In the genomic region with DNA sequence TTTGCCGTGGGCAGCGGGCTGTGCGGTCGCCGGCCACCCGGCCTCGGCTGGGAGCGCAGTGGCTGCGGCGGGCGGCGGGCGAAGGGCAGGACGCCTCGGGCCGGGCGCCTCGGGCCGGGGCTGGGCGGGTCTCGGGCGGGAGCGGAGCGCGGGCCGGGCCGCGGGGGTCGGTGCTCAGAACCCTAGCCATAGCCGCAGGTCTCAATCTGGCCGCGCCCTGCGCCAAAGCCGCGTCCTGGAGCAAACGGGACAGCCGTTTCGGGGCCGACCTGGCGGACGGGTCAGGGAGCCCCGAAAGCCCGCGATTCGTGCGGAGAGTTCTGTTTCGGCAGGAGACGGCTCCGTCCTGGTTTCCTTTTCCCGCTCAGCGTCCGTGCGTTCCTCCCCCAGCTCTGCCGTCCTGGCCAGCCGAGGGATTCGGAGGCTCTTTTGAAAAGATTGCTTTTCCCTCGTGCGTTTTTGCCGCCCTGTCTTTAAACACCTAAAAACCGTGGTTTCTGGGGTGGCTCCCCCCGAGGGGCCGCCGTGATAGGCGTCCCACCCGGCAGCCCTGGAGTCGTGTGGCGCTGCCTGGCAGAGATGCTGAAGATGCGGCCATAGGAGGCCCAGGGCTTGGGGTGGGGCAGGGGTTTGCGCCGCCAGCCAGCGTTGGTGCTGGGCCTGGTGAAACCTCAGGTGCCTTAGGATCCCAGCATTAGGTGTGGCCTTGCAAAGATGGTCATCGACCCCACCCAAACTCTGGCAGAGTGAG, we compare ENCODE assay signal across 8 cellular contexts. TPM values are rescaled to one million over a fixed set of nuclear protein-coding genes. Genes with fewer than 3 reads are reported as not detected.
DNase-seq lines count a peak whose midpoint lies in the region; ATAC-seq, FAIRE-seq and TF ChIP-seq lines count a peak whose summit lies in the region.

No MANE protein-coding gene starts in this region.

- DNase-seq in A673 (ENCODE audit: low spot score) (no peak), H7 (peak; percentile 89), ecto neural progenitor cell (ENCODE audit: low spot score) (peak; percentile 64), AG20443 (ENCODE audit: low spot score) (no peak), HTR-8/SVneo (ENCODE audit: insufficient read length, low spot score) (no peak)
- DNase-seq in naive thymus-derived CD4-positive, alpha-beta T cell, result no peak

- CTCF ChIA-PET in A673 (lab: Charles Lee), result interaction anchor here (0.8 kb wide), 1 partner anchor 17 kb away, joined by 3 read pairs; no protein-coding TSS in a partner anchor
- CTCF ChIA-PET in naive thymus-derived CD4-positive, alpha-beta T cell (lab: Charles Lee), result no interaction called here

- no peak for FAIRE-seq in HTR-8/SVneo (lab: Jason Lieb, UNC)

- no peak overlapping the region for H3K27ac Mint-ChIP-seq in naive thymus-derived CD4-positive, alpha-beta T cell

- H3K27me3 Mint-ChIP-seq in naive thymus-derived CD4-positive, alpha-beta T cell, result peaks cover 17 to 39% (median 33%) of the 10 kb centered on the region in 5 donors

- no peak for ATAC-seq in naive thymus-derived CD4-positive, alpha-beta T cell
- ATAC-seq in HG03095 (IDR thresholded peaks at IDR 0.05; ENCODE audit: unreplicated experiment) (no peak), GM21529 (IDR thresholded peaks at IDR 0.05; ENCODE audit: unreplicated experiment) (no peak)

- no peaks in the 10 kb centered on the region for H3K9me3 ChIP-seq in A673 (ENCODE audit: low read depth, low read length, poor library complexity, severe bottlenecking)
- no peaks in the 10 kb centered on the region for H3K9me3 ChIP-seq in naive thymus-derived CD4-positive, alpha-beta T cell (ENCODE audit: control insufficient read depth in 2 of 3, low read length in 3 of 3)

- peaks cover 3% of the 10 kb centered on the region for H3K27me3 ChIP-seq in A673 (replicated peaks; ENCODE audit: insufficient read depth, low read depth, low read length, poor library complexity)
- peaks cover 38% of the 10 kb centered on the region for H3K27me3 ChIP-seq in H7 (ENCODE audit: control insufficient read depth, insufficient read depth, low read length)
- H3K27me3 ChIP-seq in naive thymus-derived CD4-positive, alpha-beta T cell (ENCODE audit: control insufficient read depth in 2 of 2, insufficient read depth in 2 of 2, low read length in 2 of 2), result no peaks in the 10 kb centered on the region

- no peak for TF ChIP-seq CTCF in A673 (conservative IDR thresholded peaks at IDR 0.05; ENCODE audit: low read depth, low read length)

- H3K36me3 Mint-ChIP-seq in naive thymus-derived CD4-positive, alpha-beta T cell, result no peaks in the 10 kb centered on the region

- intact Hi-C loops in A673 (cut with micrococcal nuclease; ENCODE audit: unreplicated experiment), result no loop called here
- intact Hi-C loops in naive thymus-derived CD4-positive, alpha-beta T cell (cut with micrococcal nuclease), result loop anchor here in 1 of 2 donors (2.0 kb wide), 1 partner anchor 127 kb away; no protein-coding TSS in a partner anchor

- POLR2A ChIA-PET in A673 (lab: Charles Lee; ENCODE audit: low non-redundant PET), result no interaction called here
- POLR2A ChIA-PET in naive thymus-derived CD4-positive, alpha-beta T cell (lab: Charles Lee), result no interaction called here

- H3K4me3 Mint-ChIP-seq in naive thymus-derived CD4-positive, alpha-beta T cell, result peak overlapping the region; percentile 25 to 83 (median 65)

- peaks cover 0 to 14% (median 8%) of the 10 kb centered on the region in 7 donors for H3K4me1 Mint-ChIP-seq in naive thymus-derived CD4-positive, alpha-beta T cell

- H3K4me1 ChIP-seq in A673 (ENCODE audit: insufficient read depth, low read length, poor library complexity, severe bottlenecking), result peaks cover 15% of the 10 kb centered on the region
- H3K4me1 ChIP-seq in naive thymus-derived CD4-positive, alpha-beta T cell (ENCODE audit: control insufficient read depth in 2 of 2, insufficient read depth in 2 of 2, low read length in 2 of 2), result no peaks in the 10 kb centered on the region

- no peak overlapping the region for H3K27ac ChIP-seq in A673 (ENCODE audit: low read depth, low read length, poor library complexity, severe bottlenecking)
- H3K27ac ChIP-seq in naive thymus-derived CD4-positive, alpha-beta T cell (ENCODE audit: low read depth, low read length), result no peak overlapping the region

- H3K36me3 ChIP-seq in A673 (ENCODE audit: insufficient read depth, low read length, poor library complexity, severe bottlenecking) (no peaks in the 10 kb centered on the region), H7 (replicated peaks; ENCODE audit: control insufficient read depth, insufficient read depth, low read length) (no peaks in the 10 kb centered on the region)
- H3K36me3 ChIP-seq in naive thymus-derived CD4-positive, alpha-beta T cell (ENCODE audit: control insufficient read depth in 2 of 3, insufficient read depth in 3 of 3, low read length in 3 of 3), result no peaks in the 10 kb centered on the region

- BruUV-seq in A673 (replicated peaks; lab: Mats Ljungman, UMichigan), result TSS peak; percentile 39

- H3K4me3 ChIP-seq in A673 (ENCODE audit: low read depth, low read length, poor library complexity, severe bottlenecking) (peak overlapping the region; percentile 56), H7 (ENCODE audit: insufficient read depth, low read depth, low read length) (peak overlapping the region; percentile 66)
- H3K4me3 ChIP-seq in naive thymus-derived CD4-positive, alpha-beta T cell (ENCODE audit: low read length), result no peak overlapping the region

- no peaks in the 10 kb centered on the region for H3K9me3 Mint-ChIP-seq in naive thymus-derived CD4-positive, alpha-beta T cell

RNA-seq across cellular contexts. Expression of a gene that starts 0.7 kb away (rescaled TPM):
- total RNA-seq in A673 (2021), result 68.0 and 70.1 TPM in 2 replicates
- total RNA-seq in H7 (2014; rRNA removed; shearing (Covaris generic)), result 9.7 and 16.0 TPM in 2 replicates
- total RNA-seq in naive thymus-derived CD4-positive, alpha-beta T cell, result under 1 TPM in 3 of 5 experiments, not detected in 2; 0.13 to 0.44 (median 0.20) TPM
- not detected for polyA plus RNA-seq in naive thymus-derived CD4-positive, alpha-beta T cell

Comparison
In these comparisons a context has a peak if more than half of its experiments do, and no peak if none do; other contexts are left out.
1. DNase-seq: peak in H7 (single experiment) and ecto neural progenitor cell (single experiment); none in A673 (single experiment), naive thymus-derived CD4-positive, alpha-beta T cell (0 of 9), AG20443 (single experiment) and HTR-8/SVneo (single experiment).